8 cellular contexts compared by ENCODE assay signal in genomic region chr18:3447035-3447894, GRCh38. TPM values are rescaled to one million over a fixed set of nuclear protein-coding genes. Genes with fewer than 3 reads are reported as not detected.
A peak's percentile ranks its signal among the peaks of the same experiment; 100 is the strongest.
DNase-seq lines count a peak whose midpoint lies in the region; ATAC-seq and TF ChIP-seq lines count a peak whose summit lies in the region.

No MANE protein-coding gene starts in this region.

- H3K27ac ChIP-seq in upper lobe of right lung = peak overlapping the region; percentile 99

- H3K27me3 ChIP-seq in upper lobe of right lung = no peaks in the 10 kb centered on the region

- in situ Hi-C loops in SK-MEL-5 (cut with HindIII; ENCODE audit: low pct_unique_long_range_greater_than_20kb, low sequenced_read_pairs) = no loop called here

- H3K36me3 ChIP-seq in mucosa of descending colon (ENCODE audit: low read depth) (no peaks in the 10 kb centered on the region), upper lobe of right lung (no peaks in the 10 kb centered on the region)

- H3K9me3 ChIP-seq in mucosa of descending colon = no peaks in the 10 kb centered on the region
- H3K9me3 ChIP-seq in upper lobe of right lung = no peaks in the 10 kb centered on the region

- ATAC-seq in mucosa of descending colon = no peak
- ATAC-seq in upper lobe of right lung = no peak
- no peak for ATAC-seq in GM21360 (IDR thresholded peaks at IDR 0.05; ENCODE audit: unreplicated experiment)
- ATAC-seq in GM19467 (IDR thresholded peaks at IDR 0.05; ENCODE audit: unreplicated experiment) = no peak

- H3K4me3 ChIP-seq in mucosa of descending colon (peak overlapping the region; percentile 85), upper lobe of right lung (peak overlapping the region; percentile 79)

- intact Hi-C loops in mucosa of descending colon (cut with DNase I, micrococcal nuclease) (loop anchor here in 1 of 2 donors (5.0 kb wide), 1 partner anchor 150 kb away; no protein-coding TSS in a partner anchor), upper lobe of right lung (cut with DNase I) (no loop called here)

- DNase-seq in activated CD4-positive, alpha-beta T cell treated with anti-CD3 and anti-CD28 coated beads for 48 hours = peak; percentile 59
- no peak for DNase-seq in activated CD4-positive, alpha-beta T cell treated with anti-CD3 and anti-CD28 coated beads, Interleukin-2, amount 50 U/mL, for 48 hours
- peak; percentile 68 for DNase-seq in SK-MEL-5 (ENCODE audit: low read depth, low spot score)
- DNase-seq in dermis microvascular lymphatic vessel endothelial cell (ENCODE audit: low read depth in 2 of 2) = peak; percentile 22 to 60
- DNase-seq in mucosa of descending colon = peak in 2 of 3 donors; percentile 68 to 74
- peak; percentile 82 for DNase-seq in upper lobe of right lung

- peaks cover 6% of the 10 kb centered on the region for H3K4me1 ChIP-seq in mucosa of descending colon (ENCODE audit: low read depth)
- H3K4me1 ChIP-seq in upper lobe of right lung = peaks cover 13% of the 10 kb centered on the region

- no peak for TF ChIP-seq CTCF in mucosa of descending colon (IDR thresholded peaks at IDR 0.05)
- no peak for TF ChIP-seq CTCF in upper lobe of right lung (IDR thresholded peaks at IDR 0.05)

RNA-seq across cellular contexts. Expression of gene TGIF1, which starts 2.7 kb away (rescaled TPM):
- total RNA-seq in SK-MEL-5 (2014; rRNA removed; shearing (Covaris generic)) = 191 and 210 TPM in 2 replicates
- 136 and 144 TPM in 2 replicates for polyA plus RNA-seq in SK-MEL-5 (2015; cell fraction: cytosol; rRNA removed)
- polyA plus RNA-seq in SK-MEL-5 (2015; cell fraction: nucleus; rRNA removed) = 304 and 312 TPM in 2 replicates
- total RNA-seq in dermis microvascular lymphatic vessel endothelial cell (105 and 142 TPM in 2 replicates), mucosa of descending colon (10 to 100 TPM; 37.1 to 67.2 (median 59.1) TPM), upper lobe of right lung (48.4 TPM)

Comparison
In these comparisons a context has a peak if more than half of its experiments do, and no peak if none do; other contexts are left out.
1. DNase-seq: peak in activated CD4-positive, alpha-beta T cell treated with anti-CD3 and anti-CD28 coated beads for 48 hours (single experiment), SK-MEL-5 (single experiment), dermis microvascular lymphatic vessel endothelial cell (2 of 2), mucosa of descending colon (2 of 3) and upper lobe of right lung (single experiment); none in activated CD4-positive, alpha-beta T cell treated with anti-CD3 and anti-CD28 coated beads, Interleukin-2, amount 50 U/mL, for 48 hours (0 of 2).